ENCODE assay signal across 14 cellular contexts in the genomic region with DNA sequence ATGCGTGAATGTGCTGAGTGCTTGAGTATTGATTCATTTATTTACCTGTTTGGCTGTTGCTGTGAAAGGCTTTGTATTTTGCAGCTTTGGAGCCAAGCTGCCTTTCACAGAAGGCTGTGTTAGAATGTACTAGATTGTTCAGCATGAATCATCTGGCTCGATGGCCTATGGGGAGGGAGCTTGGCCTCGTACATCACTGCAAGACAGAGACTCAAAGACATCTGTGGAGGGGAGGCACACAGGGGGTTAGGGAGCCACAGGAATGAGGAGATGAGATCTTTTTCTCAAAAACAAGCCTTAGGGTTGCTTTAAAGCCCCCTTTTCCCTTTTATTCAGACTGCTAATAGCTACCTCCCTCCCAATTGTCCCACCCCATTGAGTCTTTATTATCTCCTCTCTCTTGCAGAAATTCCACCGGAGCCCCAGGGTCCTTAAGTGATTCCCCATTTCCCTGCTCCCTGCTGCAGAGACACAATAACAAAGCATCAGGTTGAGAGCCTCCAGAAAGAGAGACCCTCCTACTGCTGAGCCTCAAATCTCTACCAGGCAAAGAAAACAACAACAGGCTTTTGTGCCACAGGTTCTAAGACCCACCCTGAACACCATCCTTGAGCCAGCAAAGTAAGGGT.
DNase-seq lines count a peak whose midpoint lies in the region; ATAC-seq, FAIRE-seq and TF ChIP-seq lines count a peak whose summit lies in the region.
"Had no signal": no experiment of that assay in that cellular context is flagged by ENCODE, and none has a peak within 500 bp of the region (broad histone marks: within the 10 kb centered on the region; RNA-seq: fewer than 3 reads in every experiment).

No MANE protein-coding gene starts in this region.

- H3K27me3 ChIP-seq in bronchial epithelial cell (ENCODE audit: control insufficient read depth, insufficient read depth, low read length): no peaks in the 10 kb centered on the region
- H3K27me3 ChIP-seq: ascending aorta, ovary had no signal

- no peaks in the 10 kb centered on the region for H3K36me3 ChIP-seq in bronchial epithelial cell (ENCODE audit: control insufficient read depth, insufficient read depth, low read length)
- H3K36me3 ChIP-seq: ascending aorta, ovary had no signal

- no peak overlapping the region for H3K4me3 ChIP-seq in bronchial epithelial cell (ENCODE audit: low read depth, low read length)
- H3K4me3 ChIP-seq: ascending aorta, ovary had no signal

- no peak for TF ChIP-seq CTCF in bronchial epithelial cell (IDR thresholded peaks at IDR 0.05; ENCODE audit: insufficient read depth, low read length, severe bottlenecking)

- ATAC-seq in GM19324 (IDR thresholded peaks at IDR 0.05; ENCODE audit: low FRiP score, unreplicated experiment): no peak
- ATAC-seq: stimulated activated naive CD8-positive, alpha-beta T cell treated with anti-CD3 and anti-CD28 coated beads, Interleukin-15, Interleukin-2, amounts not matched to agents 100 U/mL and 50 U/mL, for 24 hours had no signal

- peak; percentile 14 for DNase-seq in NCI-H2029 (lab: John Stamatoyannopoulos, UW)
- no peak for DNase-seq in NCI-H2029 treated with DMSO at 0.1 percent for 48 hours (lab: John Stamatoyannopoulos, UW)
- DNase-seq in bronchial epithelial cell (ENCODE audit: low read depth): peak; percentile 95
- DNase-seq in islet precursor cell: peak; percentile 60
- DNase-seq in urothelium cell line (ENCODE audit: low spot score): peak; percentile 21
- DNase-seq in activated CD4-positive, alpha-beta T cell treated with anti-CD3 and anti-CD28 coated beads, Interleukin-2, amount 50 U/mL, for 4 hours: no peak
- no peak for DNase-seq in COLO668 (lab: John Stamatoyannopoulos, UW; ENCODE audit: unreplicated experiment)
- DNase-seq: KG1; ovary; SHP77 treated with DMSO at 0.1 percent for 48 hours; stimulated activated CD4-positive, alpha-beta T cell treated with anti-CD3 and anti-CD28 coated beads, Interleukin-2, amount 100 ng/mL, for 48 hours; stimulated activated naive CD8-positive, alpha-beta T cell treated with anti-CD3 and anti-CD28 coated beads, Interleukin-15, Interleukin-2, amounts not matched to agents 100 U/mL and 50 U/mL, for 24 hours had no signal

- FAIRE-seq in bronchial epithelial cell (lab: Jason Lieb, UNC) (peak; percentile 97), urothelium cell line (lab: Jason Lieb, UNC) (no peak)

Comparison
In these comparisons a context has a peak if more than half of its experiments do, and no peak if none do; other contexts are left out.
1. DNase-seq: peak in NCI-H2029 (single experiment), bronchial epithelial cell (single experiment), islet precursor cell (single experiment) and urothelium cell line (single experiment); none in NCI-H2029 treated with DMSO at 0.1 percent for 48 hours (single experiment), activated CD4-positive, alpha-beta T cell treated with anti-CD3 and anti-CD28 coated beads, Interleukin-2, amount 50 U/mL, for 4 hours (0 of 2) and COLO668 (single experiment).